8 cellular contexts compared by ENCODE assay signal in genomic region chr6:33696538-33697518, GRCh38. TPM values are rescaled to one million over a fixed set of nuclear protein-coding genes. Genes with fewer than 3 reads are reported as not detected.
A peak's percentile ranks its signal among the peaks of the same experiment; 100 is the strongest.
DNase-seq lines count a peak whose midpoint lies in the region; ATAC-seq and TF ChIP-seq lines count a peak whose summit lies in the region.

No MANE protein-coding gene starts in this region.

- H3K27ac Mint-ChIP-seq in natural killer cell: peak overlapping the region; percentile 96 to 98

- H3K9me3 Mint-ChIP-seq in natural killer cell: no peaks in the 10 kb centered on the region

- peak overlapping the region; percentile 42 for H3K4me3 Mint-ChIP-seq in natural killer cell

- DNase-seq in A172 (ENCODE audit: low spot score): peak; percentile 94
- peak; percentile 49 for DNase-seq in H4 (ENCODE audit: low spot score)
- peak; percentile 60 to 74 for DNase-seq in SHP77 (lab: John Stamatoyannopoulos, UW)
- DNase-seq in dermis microvascular lymphatic vessel endothelial cell (ENCODE audit: low read depth in 2 of 2): peak; percentile 86 to 99
- DNase-seq in natural killer cell: no peak
- DNase-seq in OCI-M1 (lab: John Stamatoyannopoulos, UW): no peak
- DNase-seq in NCI-H187 (lab: John Stamatoyannopoulos, UW): no peak

- H3K36me3 Mint-ChIP-seq in natural killer cell: no peaks in the 10 kb centered on the region

- ATAC-seq in natural killer cell: no peak
- no peak for ATAC-seq in GM18873 (IDR thresholded peaks at IDR 0.05; ENCODE audit: low FRiP score, unreplicated experiment)

- TF ChIP-seq CTCF in natural killer cell (IDR thresholded peaks at IDR 0.05): no peak

- intact Hi-C loops in natural killer cell (cut with micrococcal nuclease): no loop called here

- H3K4me1 Mint-ChIP-seq in natural killer cell: peaks cover 27 to 37% of the 10 kb centered on the region in 2 donors

- no peaks in the 10 kb centered on the region for H3K27me3 Mint-ChIP-seq in natural killer cell (ENCODE audit: low read depth in 2 of 2)

RNA-seq across cellular contexts. Expression of gene UQCC2, which starts 14.7 kb away (rescaled TPM):
- total RNA-seq in A172 (2014; rRNA removed; shearing (Covaris generic)): 46.1 and 70.3 TPM in 2 replicates
- 55.1 and 86.8 TPM in 2 replicates for total RNA-seq in H4 (2014; rRNA removed; shearing (Covaris generic))
- total RNA-seq in dermis microvascular lymphatic vessel endothelial cell (9.9 and 21.2 TPM in 2 replicates), natural killer cell (10 to 100 TPM; 15.8 to 19.6 (median 16.5) TPM)

RNA-seq across cellular contexts. Expression of gene IP6K3, which starts 49.9 kb away (rescaled TPM):
- 6.8 and 6.9 TPM in 2 replicates for total RNA-seq in A172 (2014; rRNA removed; shearing (Covaris generic))
- 0.06 TPM in 1 of 2 replicates, not detected in the other for total RNA-seq in H4 (2014; rRNA removed; shearing (Covaris generic))
- total RNA-seq in dermis microvascular lymphatic vessel endothelial cell: not detected in 2 replicates
- total RNA-seq in natural killer cell: not detected

Comparison
In these comparisons a context has a peak if more than half of its experiments do, and no peak if none do; other contexts are left out.
1. DNase-seq: peak in A172 (single experiment), H4 (single experiment), SHP77 (2 of 2) and dermis microvascular lymphatic vessel endothelial cell (2 of 2); none in natural killer cell (single experiment), OCI-M1 (single experiment) and NCI-H187 (0 of 2).